ENCODE assay signal across 17 cellular contexts in genomic region chr1:55038974-55039341, GRCh38. TPM values are rescaled to one million over a fixed set of nuclear protein-coding genes. Genes with fewer than 3 reads are reported as not detected.
A peak's percentile ranks its signal among the peaks of the same experiment; 100 is the strongest.
DNase-seq lines count a peak whose midpoint lies in the region; ATAC-seq and TF ChIP-seq lines count a peak whose summit lies in the region.
"Had no signal": no experiment of that assay in that cellular context is flagged by ENCODE, and none has a peak within 500 bp of the region (broad histone marks: within the 10 kb centered on the region; RNA-seq: fewer than 3 reads in every experiment).

No MANE protein-coding gene starts in this region.

- peak overlapping the region; percentile 76 for H2AFZ ChIP-seq in PC-9

- POLR2A ChIA-PET in A673 (lab: Charles Lee; ENCODE audit: low non-redundant PET), result no interaction called here
- POLR2A ChIA-PET in PC-9 (lab: Charles Lee; ENCODE audit: unreplicated experiment), result no interaction called here

- H3K4me1 ChIP-seq in A673 (ENCODE audit: insufficient read depth, low read length, poor library complexity, severe bottlenecking) (peaks cover 19% of the 10 kb centered on the region), PC-9 (replicated peaks; ENCODE audit: insufficient read depth) (peaks cover 35% of the 10 kb centered on the region)

- H3K79me2 ChIP-seq in PC-9 (ENCODE audit: low read depth), result peaks cover 17% of the 10 kb centered on the region

- no peak for TF ChIP-seq CTCF in A673 (conservative IDR thresholded peaks at IDR 0.05; ENCODE audit: low read depth, low read length)
- TF ChIP-seq CTCF in PC-9 (conservative IDR thresholded peaks at IDR 0.05), result no peak
- TF ChIP-seq CTCF in fibroblast of mammary gland (conservative IDR thresholded peaks at IDR 0.05; ENCODE audit: control insufficient read depth, insufficient read depth, low read depth, low read length), result no peak
- no peak for TF ChIP-seq CTCF in nephron progenitor cell (IDR thresholded peaks at IDR 0.05)

- H3K4me3 ChIP-seq in A673 (ENCODE audit: low read depth, low read length, poor library complexity, severe bottlenecking) (peak overlapping the region; percentile 83), PC-9 (peak overlapping the region; percentile 60), fibroblast of mammary gland (ENCODE audit: control insufficient read depth, low read depth, low read length) (peak overlapping the region; percentile 61)

- H3K36me3 ChIP-seq in A673 (ENCODE audit: insufficient read depth, low read length, poor library complexity, severe bottlenecking) (peaks cover 9% of the 10 kb centered on the region), PC-9 (ENCODE audit: low read depth) (no peaks in the 10 kb centered on the region)

- no TSS peak for BruUV-seq in A673 (replicated peaks; lab: Mats Ljungman, UMichigan)
- no TSS peak for BruUV-seq in PC-9 (replicated peaks; lab: Mats Ljungman, UMichigan)

- H3K9me3 ChIP-seq in A673 (ENCODE audit: low read depth, low read length, poor library complexity, severe bottlenecking) (no peaks in the 10 kb centered on the region), PC-9 (ENCODE audit: insufficient read depth, low read depth) (no peaks in the 10 kb centered on the region)

- H3K4me3 Mint-ChIP-seq in nephron progenitor cell, result peak overlapping the region; percentile 91
- H3K4me3 Mint-ChIP-seq: activated T-cell treated with anti-CD3 and anti-CD28 coated beads, Interleukin-2, amount 50 U/mL, for 72 hours; stimulated activated naive CD8-positive, alpha-beta T cell treated with anti-CD3 and anti-CD28 coated beads, Interleukin-15, Interleukin-2, amounts not matched to agents 100 ng/mL and 50 ng/mL, for 24 hours had no signal

- H3K27ac ChIP-seq in A673 (ENCODE audit: low read depth, low read length, poor library complexity, severe bottlenecking), result peak overlapping the region; percentile 62
- no peak overlapping the region for H3K27ac ChIP-seq in PC-9

- H3K27me3 ChIP-seq in A673 (replicated peaks; ENCODE audit: insufficient read depth, low read depth, low read length, poor library complexity) (no peaks in the 10 kb centered on the region), PC-9 (ENCODE audit: insufficient read depth, low read depth) (no peaks in the 10 kb centered on the region)

- ATAC-seq in HG03039 (IDR thresholded peaks at IDR 0.05; ENCODE audit: unreplicated experiment) (no peak), HG03025 (IDR thresholded peaks at IDR 0.05; ENCODE audit: low FRiP score, unreplicated experiment) (no peak), HG03342 (IDR thresholded peaks at IDR 0.05; ENCODE audit: unreplicated experiment) (no peak)

- peaks cover 87% of the 10 kb centered on the region for H3K4me1 Mint-ChIP-seq in nephron progenitor cell

- peak overlapping the region; percentile 85 for H3K4me2 ChIP-seq in PC-9

- peaks cover 16% of the 10 kb centered on the region for H3K36me3 Mint-ChIP-seq in nephron progenitor cell (ENCODE audit: low read depth)

- no peaks in the 10 kb centered on the region for H3K9me2 ChIP-seq in PC-9 (ENCODE audit: insufficient read depth)

- intact Hi-C loops in A673 (cut with micrococcal nuclease; ENCODE audit: unreplicated experiment), result no loop called here
- intact Hi-C loops in PC-9 (cut with micrococcal nuclease; ENCODE audit: unreplicated experiment), result no loop called here

- DNase-seq in A673 (ENCODE audit: low spot score) (no peak), PC-9 (no peak), fibroblast of mammary gland (ENCODE audit: low read depth) (no peak), nephron progenitor cell (no peak), SK-N-DZ (ENCODE audit: low spot score) (no peak)
- DNase-seq: activated CD4-positive, alpha-beta T cell treated with anti-CD3 and anti-CD28 coated beads for 4 hours; activated T-cell treated with anti-CD3 and anti-CD28 coated beads, Interleukin-2, amount 50 U/mL, for 72 hours; foreskin melanocyte; NCI-H774; T-helper 9 cell had no signal

- H3F3A ChIP-seq in PC-9 (ENCODE audit: insufficient read depth, low read depth), result no peaks in the 10 kb centered on the region; the same call in 1 of the 2 replicates

- CTCF ChIA-PET in A673 (lab: Charles Lee), result interaction anchor here (1.5 kb wide), 1 partner anchor 17 kb away, joined by 3 read pairs; no protein-coding TSS in a partner anchor
- CTCF ChIA-PET in PC-9 (lab: Charles Lee), result no interaction called here

- no peaks in the 10 kb centered on the region for H3K9me3 Mint-ChIP-seq in nephron progenitor cell
- H3K9me3 Mint-ChIP-seq: activated T-cell treated with anti-CD3 and anti-CD28 coated beads, Interleukin-2, amount 50 U/mL, for 72 hours; stimulated activated naive CD8-positive, alpha-beta T cell treated with anti-CD3 and anti-CD28 coated beads, Interleukin-15, Interleukin-2, amounts not matched to agents 100 ng/mL and 50 ng/mL, for 24 hours had no signal

- H4K20me1 ChIP-seq in PC-9 (ENCODE audit: insufficient read depth), result no peaks in the 10 kb centered on the region

- H3K27ac Mint-ChIP-seq in nephron progenitor cell, result no peak overlapping the region
- H3K27ac Mint-ChIP-seq: activated T-cell treated with anti-CD3 and anti-CD28 coated beads, Interleukin-2, amount 50 U/mL, for 72 hours; stimulated activated naive CD8-positive, alpha-beta T cell treated with anti-CD3 and anti-CD28 coated beads, Interleukin-15, Interleukin-2, amounts not matched to agents 100 ng/mL and 50 ng/mL, for 24 hours had no signal

- H3K27me3 Mint-ChIP-seq in nephron progenitor cell (ENCODE audit: low read depth, poor library complexity), result peaks cover 45% of the 10 kb centered on the region

RNA-seq across cellular contexts. Expression of gene PCSK9, which starts 0.4 kb away (rescaled TPM):
- total RNA-seq in A673 (2021) (38.9 and 41.9 TPM in 2 replicates), PC-9 (2021) (60.7 and 133 TPM in 2 replicates)
- polyA plus RNA-seq in SK-N-DZ (2014; cell fraction: cytosol; rRNA removed), result 0.07 and 0.12 TPM in 2 replicates
- polyA plus RNA-seq in SK-N-DZ (2014; cell fraction: nucleus; rRNA removed), result not detected in 2 replicates
- total RNA-seq: activated T-cell treated with anti-CD3 and anti-CD28 coated beads, Interleukin-2, amount 50 U/mL, for 72 hours; dermis blood vessel endothelial cell had no signal

RNA-seq across cellular contexts. Expression of gene BSND, which starts 40.2 kb away (rescaled TPM):
- total RNA-seq in A673 (2021) (not detected in 2 replicates), PC-9 (2021) (0.09 TPM in 1 of 2 replicates, not detected in the other)
- polyA plus RNA-seq in SK-N-DZ (2014; cell fraction: cytosol; rRNA removed), result not detected in 2 replicates
- not detected in 2 replicates for polyA plus RNA-seq in SK-N-DZ (2014; cell fraction: nucleus; rRNA removed)
- total RNA-seq: activated T-cell treated with anti-CD3 and anti-CD28 coated beads, Interleukin-2, amount 50 U/mL, for 72 hours; dermis blood vessel endothelial cell; skeletal muscle tissue had no signal
- polyA plus RNA-seq: AG04450 had no signal

RNA-seq across cellular contexts. Expression of gene TMEM61, which starts 58.5 kb away (rescaled TPM):
- total RNA-seq in A673 (2021) (not detected in 2 replicates), PC-9 (2021) (3.8 and 5.0 TPM in 2 replicates)
- not detected in 2 replicates for polyA plus RNA-seq in SK-N-DZ (2014; cell fraction: cytosol; rRNA removed)
- not detected in 2 replicates for polyA plus RNA-seq in SK-N-DZ (2014; cell fraction: nucleus; rRNA removed)
- total RNA-seq: activated T-cell treated with anti-CD3 and anti-CD28 coated beads, Interleukin-2, amount 50 U/mL, for 72 hours; dermis blood vessel endothelial cell; skeletal muscle tissue had no signal
- polyA plus RNA-seq: AG04450 had no signal
